ENCODE assay signal across 8 cellular contexts in the genomic region with DNA sequence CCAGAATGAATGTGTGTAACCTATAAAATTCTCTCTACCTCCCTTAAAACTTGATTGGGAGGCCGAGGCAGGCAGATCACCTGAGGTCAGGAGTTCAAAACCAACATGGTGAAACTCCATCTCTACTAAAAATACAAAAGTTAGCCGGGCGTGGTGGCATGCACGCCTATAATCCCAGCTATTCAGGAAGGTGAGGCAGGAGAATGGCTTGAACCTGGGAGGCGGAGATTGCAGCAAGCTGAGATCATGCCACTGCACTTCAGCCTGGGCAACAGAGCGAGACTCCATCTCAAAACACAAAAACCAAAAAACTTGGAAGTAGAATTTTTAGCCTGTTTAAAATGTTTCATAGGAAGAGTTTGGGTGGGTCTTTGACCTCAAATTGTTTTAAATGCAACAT.
DNase-seq lines count a peak whose midpoint lies in the region; ATAC-seq and TF ChIP-seq lines count a peak whose summit lies in the region.
"Not testable (repeated sequence)": the region's sequence is repeated elsewhere in the genome, so short reads cannot be mapped to it uniquely, and the experiment has no call there.

No MANE protein-coding gene starts in this region.

- not testable (repeated sequence) for H2AFZ ChIP-seq in SU-DHL-6 (ENCODE audit: low read depth, low read length, severe bottlenecking)

- H4K20me1 ChIP-seq in SU-DHL-6 (ENCODE audit: low read depth, low read length): not testable (repeated sequence)

- WGBS in thyroid gland, 2 donors: 49 to 51% methylated on average over 6 of the region's 6 CpGs

- H3F3A ChIP-seq in SU-DHL-6 (ENCODE audit: insufficient read depth): peaks cover 10% of the 10 kb centered on the region; the same call in 1 of the 2 replicates

- not testable (repeated sequence) for TF ChIP-seq POLR2A in thyroid gland (IDR thresholded peaks at IDR 0.05)

- not testable (repeated sequence) for H3K9ac ChIP-seq in SU-DHL-6 (ENCODE audit: low read length)

- ATAC-seq in GM18508 (IDR thresholded peaks at IDR 0.05; ENCODE audit: insufficient read depth, unreplicated experiment): peak; percentile 13
- peak; percentile 10 for ATAC-seq in GM19025 (IDR thresholded peaks at IDR 0.05; ENCODE audit: low read depth, unreplicated experiment)
- peak; percentile 14 for ATAC-seq in GM19397 (IDR thresholded peaks at IDR 0.05; ENCODE audit: unreplicated experiment)
- ATAC-seq in GM19467 (IDR thresholded peaks at IDR 0.05; ENCODE audit: unreplicated experiment): peak; percentile 12
- ATAC-seq in HG02870 (IDR thresholded peaks at IDR 0.05; ENCODE audit: unreplicated experiment): peak; percentile 7
- peak; percentile 7 for ATAC-seq in HG03354 (IDR thresholded peaks at IDR 0.05; ENCODE audit: poor library complexity, severe bottlenecking, unreplicated experiment)

- not testable (repeated sequence) for H3K9me3 ChIP-seq in SU-DHL-6 (ENCODE audit: insufficient read depth, low read length); thyroid gland

- H3K36me3 ChIP-seq in SU-DHL-6 (ENCODE audit: low read length); thyroid gland: not testable (repeated sequence)

- peak; percentile 55 to 71 for DNase-seq in thyroid gland

- H3K27ac ChIP-seq in SU-DHL-6 (ENCODE audit: low read depth, low read length): peak overlapping the region; percentile 88
- H3K27ac ChIP-seq in thyroid gland: peak overlapping the region in 2 of 3 donors; percentile 9 to 37

- peaks cover 16 to 22% of the 10 kb centered on the region in 2 donors for H3K4me1 ChIP-seq in thyroid gland

- H3K4me2 ChIP-seq in SU-DHL-6 (ENCODE audit: low read depth, low read length, poor library complexity, severe bottlenecking): peak overlapping the region; percentile 55

- H3K9me2 ChIP-seq in SU-DHL-6 (replicated peaks; ENCODE audit: insufficient read depth, low read length): not testable (repeated sequence)

- intact Hi-C loops in thyroid gland (cut with DNase I): not testable (repeated sequence)

- not testable (repeated sequence) for H3K27me3 ChIP-seq in SU-DHL-6 (ENCODE audit: low read length); thyroid gland

- H3K79me2 ChIP-seq in SU-DHL-6 (ENCODE audit: insufficient read depth, low read length): not testable (repeated sequence)

- TF ChIP-seq CTCF in SU-DHL-6 (IDR thresholded peaks at IDR 0.05; ENCODE audit: insufficient read depth, low read length, poor library complexity, severe bottlenecking); thyroid gland (IDR thresholded peaks at IDR 0.05): not testable (repeated sequence)

- H3K4me3 ChIP-seq in SU-DHL-6 (ENCODE audit: insufficient read depth, low read length, poor library complexity, severe bottlenecking); thyroid gland (replicated peaks in 1 of 3): not testable (repeated sequence)
